Comparison of ENCODE assay signal across 1 cellular context in the genomic region with DNA sequence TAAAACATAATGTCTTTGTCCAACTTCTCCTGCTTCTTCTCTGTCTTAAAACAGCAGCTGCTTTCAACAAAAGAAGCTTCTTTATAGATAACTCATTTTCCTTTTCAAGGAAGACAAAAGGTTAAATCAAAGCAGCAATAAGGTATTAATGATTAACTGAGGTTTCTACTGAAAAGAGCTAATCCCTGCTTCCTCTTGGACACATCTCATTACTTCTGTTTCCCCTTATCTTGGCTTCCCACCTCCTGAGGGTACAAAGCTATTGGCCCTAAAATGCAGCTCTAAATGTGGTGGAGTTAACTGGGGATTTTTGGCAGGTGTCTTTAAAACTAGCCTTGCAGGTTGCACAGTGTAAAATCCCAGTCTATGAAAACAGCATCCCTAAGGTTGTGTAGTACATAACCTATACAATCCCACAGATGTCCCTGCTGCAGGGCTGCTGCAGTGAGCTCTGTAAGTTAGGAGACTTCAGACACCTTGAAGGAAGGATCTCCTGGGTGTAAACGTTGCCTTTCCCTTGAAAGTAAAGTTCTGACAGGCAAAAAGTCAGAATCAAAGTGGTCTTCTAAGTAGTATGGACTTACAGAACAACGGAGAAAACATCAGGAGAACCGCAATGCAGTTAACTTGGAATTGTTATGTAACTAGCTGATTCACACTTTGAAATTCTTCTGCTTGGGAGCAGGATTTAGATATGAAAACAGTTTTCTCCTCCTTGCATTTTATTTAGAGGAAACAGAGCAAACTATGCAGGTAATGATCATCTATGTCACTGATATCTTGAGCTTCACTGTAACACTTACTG.
TF ChIP-seq lines count a peak whose summit lies in the region.

No MANE protein-coding gene starts in this region.

TF ChIP-seq in endothelial cell of umbilical vein, 7 proteins besides CTCF, POLR2A, EP300 and RAD21:
- TF ChIP-seq GATA2 (IDR thresholded peaks at IDR 0.05; ENCODE audit: insufficient read depth, insufficient read length, low read depth, low read length) (no peak), POLR2AphosphoS5 (IDR thresholded peaks at IDR 0.05; ENCODE audit: insufficient read depth, low read depth, low read length) (no peak), EZH2 (IDR thresholded peaks at IDR 0.05; ENCODE audit: borderline replicate concordance, low read depth, low read length, severe bottlenecking) (no peak), FOS (IDR thresholded peaks at IDR 0.05; ENCODE audit: borderline replicate concordance, insufficient read depth, low read length) (no peak), MYC (IDR thresholded peaks at IDR 0.05; ENCODE audit: low read depth, low read length) (no peak), JUN (IDR thresholded peaks at IDR 0.05; ENCODE audit: borderline replicate concordance, insufficient read depth, insufficient read length, low read depth) (no peak)
- TF ChIP-seq, protein P1, sequence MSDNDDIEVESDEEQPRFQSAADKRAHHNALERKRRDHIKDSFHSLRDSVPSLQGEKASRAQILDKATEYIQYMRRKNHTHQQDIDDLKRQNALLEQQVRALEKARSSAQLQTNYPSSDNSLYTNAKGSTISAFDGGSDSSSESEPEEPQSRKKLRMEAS (IDR thresholded peaks at IDR 0.05; ENCODE audit: insufficient read depth, insufficient read length) = no peak
TF ChIP-seq in endothelial cell of umbilical vein: peak in this region for 0.
